In genomic region chr1:120142512-120143263, GRCh38 we compare ENCODE assay signal across 8 cellular contexts. TPM values are rescaled to one million over a fixed set of nuclear protein-coding genes. Genes with fewer than 3 reads are reported as not detected.
DNase-seq lines count a peak whose midpoint lies in the region; ATAC-seq and TF ChIP-seq lines count a peak whose summit lies in the region.
"Not testable (repeated sequence)": the region's sequence is repeated elsewhere in the genome, so short reads cannot be mapped to it uniquely, and the experiment has no call there.

No MANE protein-coding gene starts in this region.

- H3K4me1 ChIP-seq in ascending aorta = peaks cover 3 to 16% of the 10 kb centered on the region in 2 donors

- ATAC-seq in GM19043 (IDR thresholded peaks at IDR 0.05; ENCODE audit: low read depth, unreplicated experiment) = peak; percentile 98
- peak; percentile 94 for ATAC-seq in HG02970 (IDR thresholded peaks at IDR 0.05; ENCODE audit: low FRiP score, unreplicated experiment)
- ATAC-seq in left colon = peak; percentile 59

- intact Hi-C loops in ascending aorta (cut with DNase I); left colon (cut with DNase I, micrococcal nuclease): not testable (repeated sequence)

- not testable (repeated sequence) for H3K27me3 ChIP-seq in ascending aorta

- not testable (repeated sequence) for TF ChIP-seq CTCF in AG10803 (conservative IDR thresholded peaks at IDR 0.05; ENCODE audit: low read length); ascending aorta (IDR thresholded peaks at IDR 0.05)

- not testable (repeated sequence) for H3K36me3 ChIP-seq in ascending aorta

- peak; percentile 74 for DNase-seq in AG10803 (ENCODE audit: low read depth)
- peak; percentile 62 for DNase-seq in NAMALWA (ENCODE audit: low spot score)
- DNase-seq in activated CD4-positive, alpha-beta T cell treated with anti-CD3 and anti-CD28 coated beads for 48 hours = peak; percentile 69
- peak in 1 of 2 donors; percentile 75 for DNase-seq in ascending aorta (ENCODE audit: low spot score in 2 of 2)
- peak; percentile 26 to 58 for DNase-seq in left colon
- DNase-seq in stimulated activated CD4-positive, alpha-beta T cell treated with anti-CD3 and anti-CD28 coated beads, Interleukin-4, amount 100 ng/mL, for 1 hour = peak; percentile 13

- peak overlapping the region; percentile 23; the same call in 1 of the 2 replicates for H3K4me3 ChIP-seq in AG10803 (ENCODE audit: low read length)
- not testable (repeated sequence) for H3K4me3 ChIP-seq in ascending aorta

- H3K27ac ChIP-seq in ascending aorta = peak overlapping the region; percentile 78 to 80

- H3K9me3 ChIP-seq in ascending aorta = not testable (repeated sequence)

RNA-seq across cellular contexts. Expression of gene SEC22B, which starts 33.6 kb away (rescaled TPM):
- 16.8 TPM for total RNA-seq in ascending aorta
- total RNA-seq in left colon = 10 to 100 TPM; 24.2 to 28.1 TPM
